Comparison of ENCODE assay signal across 12 cellular contexts in the genomic region with DNA sequence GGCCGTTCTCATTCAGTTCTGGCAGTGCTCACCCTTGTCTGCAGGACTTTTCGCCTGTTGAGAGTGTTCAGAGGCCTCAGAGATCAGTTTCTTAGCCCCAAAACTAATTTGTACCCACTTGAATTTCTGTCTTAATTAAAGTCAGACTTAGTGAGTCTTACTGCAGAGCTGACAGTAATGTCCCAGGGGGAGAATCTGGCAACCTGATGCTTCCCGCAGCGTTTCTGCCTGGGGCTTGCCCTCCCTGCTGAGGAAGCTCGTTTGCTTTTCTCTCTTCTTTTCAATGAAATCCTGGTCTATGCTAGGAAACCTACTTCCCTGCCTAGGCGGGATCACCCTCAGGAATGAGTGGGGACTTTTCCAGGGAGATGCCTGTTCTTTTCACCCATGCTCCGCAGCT. TPM values are rescaled to one million over a fixed set of nuclear protein-coding genes. Genes with fewer than 3 reads are reported as not detected.
DNase-seq lines count a peak whose midpoint lies in the region; ATAC-seq and TF ChIP-seq lines count a peak whose summit lies in the region.
"Had no signal": no experiment of that assay in that cellular context is flagged by ENCODE, and none has a peak within 500 bp of the region (broad histone marks: within the 10 kb centered on the region; RNA-seq: fewer than 3 reads in every experiment).

No MANE protein-coding gene starts in this region.

- H3K27ac Mint-ChIP-seq in activated T-cell treated with anti-CD3 and anti-CD28 coated beads, Interleukin-2, amount 50 U/mL, for 72 hours = peak overlapping the region; percentile 99
- peak overlapping the region; percentile 94 for H3K27ac Mint-ChIP-seq in activated CD4-positive, alpha-beta memory T cell treated with anti-CD3 and anti-CD28 coated beads for 36 hours
- H3K27ac Mint-ChIP-seq in memory B cell = peak overlapping the region; percentile 79

- POLR2A ChIA-PET in activated CD4-positive, alpha-beta memory T cell treated with anti-CD3 and anti-CD28 coated beads for 36 hours (lab: Charles Lee) = no interaction called here

- peaks cover 26 to 35% of the 10 kb centered on the region in 2 donors for H3K36me3 Mint-ChIP-seq in activated T-cell treated with anti-CD3 and anti-CD28 coated beads, Interleukin-2, amount 50 U/mL, for 72 hours (ENCODE audit: insufficient read depth in 2 of 2)
- H3K36me3 Mint-ChIP-seq in activated CD4-positive, alpha-beta memory T cell treated with anti-CD3 and anti-CD28 coated beads for 36 hours = peaks cover 67% of the 10 kb centered on the region
- peaks cover 26% of the 10 kb centered on the region for H3K36me3 Mint-ChIP-seq in memory B cell

- no peak for DNase-seq in activated T-cell treated with anti-CD3 and anti-CD28 coated beads, Interleukin-2, amount 50 U/mL, for 72 hours
- DNase-seq in activated T-cell treated with anti-CD3 and anti-CD28 coated beads, Interleukin-2, amount 50 U/mL, for 1 hour = no peak
- no peak for DNase-seq in activated CD4-positive, alpha-beta memory T cell treated with anti-CD3 and anti-CD28 coated beads for 36 hours
- DNase-seq in memory B cell (ENCODE audit: low spot score in 2 of 2) = no peak
- no peak for DNase-seq in thoracic aorta (ENCODE audit: low spot score)
- DNase-seq in effector CD4-positive, alpha-beta T cell = no peak
- DNase-seq in hippocampal formation (lab: John Stamatoyannopoulos, UW) = no peak
- no peak for DNase-seq in GM20000 (ENCODE audit: low spot score)
- DNase-seq: activated CD4-positive, alpha-beta T cell treated with anti-CD3 and anti-CD28 coated beads for 1 hour; NCI-H510A; pancreas had no signal

- TF ChIP-seq CTCF in thoracic aorta (IDR thresholded peaks at IDR 0.05) (no peak), GM20000 (IDR thresholded peaks at IDR 0.05; ENCODE audit: extremely low read depth, missing control alignments) (no peak)

- H3K4me3 Mint-ChIP-seq in activated T-cell treated with anti-CD3 and anti-CD28 coated beads, Interleukin-2, amount 50 U/mL, for 72 hours = no peak overlapping the region
- H3K4me3 Mint-ChIP-seq in activated CD4-positive, alpha-beta memory T cell treated with anti-CD3 and anti-CD28 coated beads for 36 hours = no peak overlapping the region
- H3K4me3 Mint-ChIP-seq in memory B cell = no peak overlapping the region

- no peak overlapping the region for H3K4me3 ChIP-seq in thoracic aorta
- H3K4me3 ChIP-seq: pancreas, SJSA1 had no signal

- H3K27me3 ChIP-seq in thoracic aorta (replicated peaks; ENCODE audit: insufficient read depth) = no peaks in the 10 kb centered on the region
- H3K27me3 ChIP-seq: pancreas, SJSA1 had no signal

- H3K9me3 ChIP-seq in thoracic aorta = no peaks in the 10 kb centered on the region
- H3K9me3 ChIP-seq: pancreas had no signal

- no peak for ATAC-seq in activated T-cell treated with anti-CD3 and anti-CD28 coated beads, Interleukin-2, amount 50 U/mL, for 72 hours (replicated peaks in 1 of 2)
- ATAC-seq in memory B cell (ENCODE audit: low read depth) = no peak
- ATAC-seq in thoracic aorta (ENCODE audit: insufficient number of reproducible peaks, low FRiP score, low read depth) = no peak

- peak overlapping the region; percentile 64 to 71 for H3K27ac ChIP-seq in thoracic aorta
- H3K27ac ChIP-seq: pancreas had no signal

- H3K4me1 ChIP-seq in thoracic aorta (ENCODE audit: control insufficient read depth in 1 of 2, low read depth in 2 of 2) = no peaks in the 10 kb centered on the region
- H3K4me1 ChIP-seq: pancreas, SJSA1 had no signal

- intact Hi-C loops in activated CD4-positive, alpha-beta memory T cell treated with anti-CD3 and anti-CD28 coated beads for 36 hours (cut with micrococcal nuclease) = loop anchor here (2.0 kb wide), 1 partner anchor 21 kb away; no protein-coding TSS in a partner anchor

- H3K9me3 Mint-ChIP-seq in activated T-cell treated with anti-CD3 and anti-CD28 coated beads, Interleukin-2, amount 50 U/mL, for 72 hours = peaks cover 9 to 11% of the 10 kb centered on the region in 2 donors
- peaks cover 26% of the 10 kb centered on the region for H3K9me3 Mint-ChIP-seq in activated CD4-positive, alpha-beta memory T cell treated with anti-CD3 and anti-CD28 coated beads for 36 hours
- no peaks in the 10 kb centered on the region for H3K9me3 Mint-ChIP-seq in memory B cell

- CTCF ChIA-PET in activated CD4-positive, alpha-beta memory T cell treated with anti-CD3 and anti-CD28 coated beads for 36 hours (lab: Charles Lee) = no interaction called here

- peaks cover 4% of the 10 kb centered on the region for H3K4me1 Mint-ChIP-seq in activated T-cell treated with anti-CD3 and anti-CD28 coated beads, Interleukin-2, amount 50 U/mL, for 72 hours (ENCODE audit: low read depth)
- peaks cover 18% of the 10 kb centered on the region for H3K4me1 Mint-ChIP-seq in activated CD4-positive, alpha-beta memory T cell treated with anti-CD3 and anti-CD28 coated beads for 36 hours (ENCODE audit: low read depth)
- no peaks in the 10 kb centered on the region for H3K4me1 Mint-ChIP-seq in memory B cell

- no peaks in the 10 kb centered on the region for H3K27me3 Mint-ChIP-seq in activated T-cell treated with anti-CD3 and anti-CD28 coated beads, Interleukin-2, amount 50 U/mL, for 72 hours (ENCODE audit: low read depth)
- H3K27me3 Mint-ChIP-seq in activated CD4-positive, alpha-beta memory T cell treated with anti-CD3 and anti-CD28 coated beads for 36 hours = peaks cover 12% of the 10 kb centered on the region
- H3K27me3 Mint-ChIP-seq in memory B cell = no peaks in the 10 kb centered on the region

- peaks cover 15% of the 10 kb centered on the region for H3K36me3 ChIP-seq in thoracic aorta

RNA-seq across cellular contexts. Expression of gene DBNDD1, which starts 25.3 kb away (rescaled TPM):
- total RNA-seq in activated T-cell treated with anti-CD3 and anti-CD28 coated beads, Interleukin-2, amount 50 U/mL, for 72 hours = 1 to 10 TPM in 1 of 2 donors, under 1 TPM in 1; 0.70 to 1.4 TPM
- under 1 TPM; 0.81 to 0.94 TPM for total RNA-seq in activated CD4-positive, alpha-beta memory T cell treated with anti-CD3 and anti-CD28 coated beads for 36 hours
- total RNA-seq in thoracic aorta = 10 to 100 TPM in 1 of 2 donors, 1 to 10 TPM in 1; 8.7 to 19.9 TPM

RNA-seq across cellular contexts. Expression of gene DEF8, which starts 45.4 kb away (rescaled TPM):
- 10 to 100 TPM; 22.5 to 23.8 TPM for total RNA-seq in activated T-cell treated with anti-CD3 and anti-CD28 coated beads, Interleukin-2, amount 50 U/mL, for 72 hours
- total RNA-seq in activated CD4-positive, alpha-beta memory T cell treated with anti-CD3 and anti-CD28 coated beads for 36 hours = 10 to 100 TPM; 29.0 to 33.3 TPM
- total RNA-seq in thoracic aorta = 100 to 1,000 TPM in 1 of 2 donors, 10 to 100 TPM in 1; 77.8 to 185 TPM

Comparison
In these comparisons a context has a peak if more than half of its experiments do, and no peak if none do; other contexts are left out.
1. RNA of gene DBNDD1, which starts 25.3 kb away (total RNA-seq): 8.7 to 19.9 TPM in thoracic aorta; 0.70 to 1.4 TPM in activated T-cell treated with anti-CD3 and anti-CD28 coated beads, Interleukin-2, amount 50 U/mL, for 72 hours and 0.81 to 0.94 TPM in activated CD4-positive, alpha-beta memory T cell treated with anti-CD3 and anti-CD28 coated beads for 36 hours; every median in the first group is over 4 times any median in the second.
2. Peak in every context shown above with its lines, with median percentiles within 50 percentile points of each other: H3K27ac Mint-ChIP-seq.